11 cellular contexts compared by ENCODE assay signal in the genomic region with DNA sequence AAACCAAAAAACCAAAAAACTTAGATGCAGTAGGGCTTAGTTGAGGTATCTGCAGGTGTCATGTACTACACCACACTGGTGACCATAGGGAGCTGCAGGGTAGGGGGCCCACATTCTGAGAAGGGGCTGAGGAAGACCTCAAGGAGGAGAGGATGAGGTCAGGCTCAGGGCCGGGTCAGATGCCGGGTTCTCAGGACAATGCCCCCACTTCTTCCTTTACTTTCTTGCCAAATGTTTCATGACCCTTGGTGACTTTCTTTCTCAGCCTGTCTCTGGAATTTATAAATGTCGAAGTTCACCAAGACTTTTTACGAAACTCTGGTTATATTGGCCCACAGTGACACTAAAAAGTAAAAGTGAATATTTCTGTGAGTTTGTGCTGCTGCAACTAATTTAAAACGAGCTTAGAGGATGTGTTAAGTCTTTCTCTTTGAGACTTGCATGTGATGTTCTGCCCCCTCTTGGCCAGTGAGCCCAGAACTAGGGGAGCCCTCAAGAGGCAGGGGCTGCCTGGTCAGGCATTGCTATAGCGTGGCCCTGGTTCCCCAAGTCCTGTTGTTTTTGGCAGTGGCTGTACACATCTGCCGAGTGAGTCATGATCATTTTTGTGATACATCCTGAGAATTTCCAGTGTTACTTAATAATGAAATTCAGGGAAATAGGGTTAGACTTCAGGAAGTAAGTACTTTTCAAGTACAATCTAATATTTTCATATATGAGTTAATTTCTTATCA. TPM values are rescaled to one million over a fixed set of nuclear protein-coding genes. Genes with fewer than 3 reads are reported as not detected.
DNase-seq lines count a peak whose midpoint lies in the region; ATAC-seq, FAIRE-seq and TF ChIP-seq lines count a peak whose summit lies in the region.
"Had no signal": no experiment of that assay in that cellular context is flagged by ENCODE, and none has a peak within 500 bp of the region (broad histone marks: within the 10 kb centered on the region; RNA-seq: fewer than 3 reads in every experiment).

No MANE protein-coding gene starts in this region.

- H3K36me3 Mint-ChIP-seq in activated T-cell treated with anti-CD3 and anti-CD28 coated beads, Interleukin-2, amount 50 U/mL, for 72 hours (ENCODE audit: insufficient read depth in 2 of 2), result peaks cover 0 to 3% of the 10 kb centered on the region in 2 donors
- peaks cover 13% of the 10 kb centered on the region for H3K36me3 Mint-ChIP-seq in type B pancreatic cell

- CTCF ChIA-PET in A673 (lab: Charles Lee), result no interaction called here

- ATAC-seq in mucosa of descending colon (peak; percentile 43), GM21381 (IDR thresholded peaks at IDR 0.05; ENCODE audit: unreplicated experiment) (no peak)
- no peak for ATAC-seq in activated T-cell treated with anti-CD3 and anti-CD28 coated beads, Interleukin-2, amount 50 U/mL, for 72 hours (replicated peaks in 1 of 2)

- no peak overlapping the region for H3K27ac ChIP-seq in A673 (ENCODE audit: low read depth, low read length, poor library complexity, severe bottlenecking)

- H3K27me3 Mint-ChIP-seq in activated T-cell treated with anti-CD3 and anti-CD28 coated beads, Interleukin-2, amount 50 U/mL, for 72 hours (ENCODE audit: low read depth), result no peaks in the 10 kb centered on the region
- H3K27me3 Mint-ChIP-seq in type B pancreatic cell, result no peaks in the 10 kb centered on the region

- FAIRE-seq in frontal cortex (lab: Jason Lieb, UNC), result no peak
- FAIRE-seq: TTC549 had no signal

- no peak; the same call in 1 of the 2 replicates for TF ChIP-seq CTCF in A673 (conservative IDR thresholded peaks at IDR 0.05; ENCODE audit: low read depth, low read length)
- peak; percentile 44 for TF ChIP-seq CTCF in epithelial cell of proximal tubule (conservative IDR thresholded peaks at IDR 0.05; ENCODE audit: low read depth, low read length)
- no peak for TF ChIP-seq CTCF in mucosa of descending colon (IDR thresholded peaks at IDR 0.05)
- no peak for TF ChIP-seq CTCF in type B pancreatic cell (conservative IDR thresholded peaks at IDR 0.05)

- POLR2A ChIA-PET in A673 (lab: Charles Lee; ENCODE audit: low non-redundant PET), result no interaction called here

- DNase-seq in A673 (ENCODE audit: low spot score) (peak; percentile 10), NCI-H226 (peak; percentile 75), epithelial cell of proximal tubule (ENCODE audit: low read depth) (peak; percentile 71), mucosa of descending colon (no peak), frontal cortex (ENCODE audit: low spot score in 2 of 2) (no peak), type B pancreatic cell (ENCODE audit: extremely low spot score, unreplicated experiment) (no peak)
- no peak for DNase-seq in activated T-cell treated with anti-CD3 and anti-CD28 coated beads, Interleukin-2, amount 50 U/mL, for 72 hours
- DNase-seq: C1 segment of cervical spinal cord, NCI-H2227 treated with DMSO at 0.1 percent for 48 hours had no signal

- H3K4me3 ChIP-seq in A673 (ENCODE audit: low read depth, low read length, poor library complexity, severe bottlenecking) (no peak overlapping the region), epithelial cell of proximal tubule (ENCODE audit: low read depth, low read length) (no peak overlapping the region), mucosa of descending colon (no peak overlapping the region)

- H3K4me1 ChIP-seq in A673 (ENCODE audit: insufficient read depth, low read length, poor library complexity, severe bottlenecking) (no peaks in the 10 kb centered on the region), mucosa of descending colon (ENCODE audit: low read depth) (no peaks in the 10 kb centered on the region)

- H3K27ac Mint-ChIP-seq in activated T-cell treated with anti-CD3 and anti-CD28 coated beads, Interleukin-2, amount 50 U/mL, for 72 hours, result no peak overlapping the region
- H3K27ac Mint-ChIP-seq in type B pancreatic cell, result no peak overlapping the region

- H3K9me3 Mint-ChIP-seq in activated T-cell treated with anti-CD3 and anti-CD28 coated beads, Interleukin-2, amount 50 U/mL, for 72 hours, result no peaks in the 10 kb centered on the region
- peaks cover 8% of the 10 kb centered on the region for H3K9me3 Mint-ChIP-seq in type B pancreatic cell

- H3K4me1 Mint-ChIP-seq in activated T-cell treated with anti-CD3 and anti-CD28 coated beads, Interleukin-2, amount 50 U/mL, for 72 hours (ENCODE audit: low read depth), result no peaks in the 10 kb centered on the region
- peaks cover 4% of the 10 kb centered on the region for H3K4me1 Mint-ChIP-seq in type B pancreatic cell (ENCODE audit: unreplicated experiment)

- H3K4me3 Mint-ChIP-seq in activated T-cell treated with anti-CD3 and anti-CD28 coated beads, Interleukin-2, amount 50 U/mL, for 72 hours, result no peak overlapping the region
- no peak overlapping the region for H3K4me3 Mint-ChIP-seq in type B pancreatic cell

- BruUV-seq in A673 (replicated peaks; lab: Mats Ljungman, UMichigan), result no TSS peak

- H3K36me3 ChIP-seq in A673 (ENCODE audit: insufficient read depth, low read length, poor library complexity, severe bottlenecking), result no peaks in the 10 kb centered on the region
- H3K36me3 ChIP-seq in mucosa of descending colon (ENCODE audit: low read depth), result no peaks in the 10 kb centered on the region

- no peaks in the 10 kb centered on the region for H3K27me3 ChIP-seq in A673 (replicated peaks; ENCODE audit: insufficient read depth, low read depth, low read length, poor library complexity)

- H3K9me3 ChIP-seq in A673 (ENCODE audit: low read depth, low read length, poor library complexity, severe bottlenecking) (no peaks in the 10 kb centered on the region), mucosa of descending colon (no peaks in the 10 kb centered on the region)

- intact Hi-C loops in A673 (cut with micrococcal nuclease; ENCODE audit: unreplicated experiment), result no loop called here
- intact Hi-C loops in mucosa of descending colon (cut with DNase I, micrococcal nuclease), result no loop called here

RNA-seq across cellular contexts. Expression of gene ACO1, which starts 11.2 kb away (rescaled TPM):
- total RNA-seq in A673 (2021) (40.0 and 41.7 TPM in 2 replicates), epithelial cell of proximal tubule (41.2 and 66.8 TPM in 2 replicates), mucosa of descending colon (10 to 100 TPM; 30.9 to 50.4 (median 32.6) TPM), frontal cortex (13.9 TPM), type B pancreatic cell (ENCODE audit: low replicate concordance) (31.6 and 32.5 TPM in 2 replicates)
- total RNA-seq in activated T-cell treated with anti-CD3 and anti-CD28 coated beads, Interleukin-2, amount 50 U/mL, for 72 hours, result 10 to 100 TPM; 10.1 to 16.6 TPM

Comparison
In these comparisons a context has a peak if more than half of its experiments do, and no peak if none do; other contexts are left out.
1. DNase-seq: peak in A673 (single experiment), NCI-H226 (single experiment) and epithelial cell of proximal tubule (single experiment); none in mucosa of descending colon (0 of 3), frontal cortex (0 of 2), activated T-cell treated with anti-CD3 and anti-CD28 coated beads, Interleukin-2, amount 50 U/mL, for 72 hours (0 of 2) and type B pancreatic cell (single experiment).